Comparison of ENCODE assay signal across 8 cellular contexts in the genomic region with DNA sequence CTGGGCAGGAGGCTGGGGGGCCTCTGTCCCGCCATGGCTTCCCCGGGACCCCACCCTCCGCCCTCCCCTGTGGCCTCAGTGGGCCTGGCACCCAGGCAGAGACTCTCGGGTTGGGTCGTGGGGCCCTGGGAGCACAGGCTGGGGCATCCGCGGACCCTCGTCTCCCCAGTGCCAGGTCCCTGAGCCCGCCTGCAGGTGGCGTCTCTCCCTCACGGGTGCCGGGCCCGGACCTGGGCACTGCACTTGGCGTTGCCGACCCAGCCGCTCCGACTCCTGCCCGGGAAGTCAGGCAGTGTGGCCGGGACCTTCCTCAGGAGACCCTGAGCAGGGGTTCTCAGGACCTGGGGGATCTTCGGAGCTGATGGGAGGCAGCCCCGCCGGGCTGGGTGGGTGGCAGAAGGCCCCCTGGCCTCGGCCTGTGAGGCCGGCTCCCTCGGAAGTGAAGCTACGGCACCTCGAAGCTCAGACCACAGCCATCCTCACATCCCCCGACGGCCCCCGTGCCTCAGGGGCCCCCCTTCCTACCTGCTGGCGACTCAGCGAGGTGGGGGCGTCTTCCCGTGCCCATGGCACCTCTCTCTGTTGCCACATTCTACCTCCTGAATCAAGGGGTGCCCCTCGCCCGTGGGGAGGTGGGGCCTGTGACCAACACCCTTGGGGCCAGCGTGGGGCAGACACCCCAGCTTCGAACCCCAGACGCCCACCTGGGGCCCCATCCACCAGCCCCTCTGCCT.
DNase-seq lines count a peak whose midpoint lies in the region; ATAC-seq and TF ChIP-seq lines count a peak whose summit lies in the region.

No MANE protein-coding gene starts in this region.

- no peak overlapping the region for H3K27ac Mint-ChIP-seq in effector memory CD8-positive, alpha-beta T cell

- peaks cover 0 to 23% of the 10 kb centered on the region in 2 donors for H3K27me3 Mint-ChIP-seq in effector memory CD8-positive, alpha-beta T cell

- H3K4me1 Mint-ChIP-seq in effector memory CD8-positive, alpha-beta T cell (ENCODE audit: low read depth in 2 of 2), result peaks cover 0 to 7% of the 10 kb centered on the region in 2 donors

- H3K36me3 Mint-ChIP-seq in effector memory CD8-positive, alpha-beta T cell (ENCODE audit: insufficient read depth), result no peaks in the 10 kb centered on the region

- H3K4me3 Mint-ChIP-seq in effector memory CD8-positive, alpha-beta T cell, result peak overlapping the region in 1 of 2 donors; percentile 41

- ATAC-seq in effector memory CD8-positive, alpha-beta T cell (replicated peaks), result peak; percentile 98
- ATAC-seq in GM18858 (IDR thresholded peaks at IDR 0.05; ENCODE audit: unreplicated experiment), result no peak

- DNase-seq in DMS153 (lab: John Stamatoyannopoulos, UW), result peak; percentile 68
- DNase-seq in HEK293T (ENCODE audit: extremely low spot score), result peak; percentile 85
- DNase-seq in NCI-H748 (lab: John Stamatoyannopoulos, UW; ENCODE audit: unreplicated experiment), result peak; percentile 83
- peak; percentile 96 for DNase-seq in activated CD8-positive, alpha-beta memory T cell treated with anti-CD3 and anti-CD28 coated beads for 24 hours
- peak; percentile 81 to 85 (median 83) for DNase-seq in effector memory CD8-positive, alpha-beta T cell
- peak; percentile 75 for DNase-seq in midbrain (lab: John Stamatoyannopoulos, UW)
- peak; percentile 72 for DNase-seq in stimulated activated CD8-positive, alpha-beta memory T cell treated with anti-CD3 and anti-CD28 coated beads, Interleukin-15, amount 100 ng/mL, for 1 hour (ENCODE audit: low read depth)

- CTCF ChIA-PET in HEK293T (lab: Yijun Ruan, JAX), result interaction anchor here (0.8 to 2.0 kb wide), 5 partner anchors 30 to 169 kb away, joined by 3 to 9 read pairs (median 4); no protein-coding TSS in a partner anchor

- POLR2A ChIA-PET in HEK293T (lab: Yijun Ruan, JAX), result no interaction called here

- H3K9me3 Mint-ChIP-seq in effector memory CD8-positive, alpha-beta T cell, result no peaks in the 10 kb centered on the region

TF ChIP-seq in HEK293T, 16 proteins besides CTCF, POLR2A, EP300 and RAD21:
- TF ChIP-seq TARDBP (IDR thresholded peaks at IDR 0.05) (no peak), ZNF384 (IDR thresholded peaks at IDR 0.05) (no peak), BHLHE40 (IDR thresholded peaks at IDR 0.05; ENCODE audit: borderline replicate concordance) (no peak), ARNT (IDR thresholded peaks at IDR 0.05) (no peak), ELF4 (IDR thresholded peaks at IDR 0.05) (no peak)
TF ChIP-seq in HEK293T: peak in this region for 0.
